ENCODE assay signal across 1 cellular context in genomic region chr16:67842509-67843342, GRCh38.
TF ChIP-seq lines count a peak whose summit lies in the region.

No MANE protein-coding gene starts in this region.

TF ChIP-seq in HEK293, 187 proteins besides CTCF, POLR2A, EP300 and RAD21 (continued from another document):
- TF ChIP-seq PATZ1 (tag by site-specific recombination; IDR thresholded peaks at IDR 0.05) (0 out of 2 replicates have a peak, but pooled peaks have one; percentile 12), SP2 (tag by site-specific recombination; IDR thresholded peaks at IDR 0.05) (no peak), SP7 (tag by site-specific recombination; IDR thresholded peaks at IDR 0.05) (no peak), ZNF10 (tag by site-specific recombination; IDR thresholded peaks at IDR 0.05) (0 out of 2 replicates have a peak, but pooled peaks have one; percentile 9), ZNF658 (tag by site-specific recombination; IDR thresholded peaks at IDR 0.05) (no peak), ZNF600 (tag by site-specific recombination; IDR thresholded peaks at IDR 0.05) (peak; percentile 53; the same call in 1 of the 2 replicates), ZSCAN5A (tag by site-specific recombination; IDR thresholded peaks at IDR 0.05) (0 out of 2 replicates have a peak, but pooled peaks have one; percentile 43), PRDM1 (tag by site-specific recombination; IDR thresholded peaks at IDR 0.05) (0 out of 2 replicates have a peak, but pooled peaks have one; percentile 41), ZNF645 (tag by site-specific recombination; IDR thresholded peaks at IDR 0.05) (no peak), ZNF501 (tag by site-specific recombination; IDR thresholded peaks at IDR 0.05) (0 out of 2 replicates have a peak, but pooled peaks have one; percentile 41), BCL6B (tag by site-specific recombination; IDR thresholded peaks at IDR 0.05) (0 out of 2 replicates have a peak, but pooled peaks have one; percentile 9), ZNF624 (tag by site-specific recombination; IDR thresholded peaks at IDR 0.05) (no peak), PRDM2 (tag by site-specific recombination; IDR thresholded peaks at IDR 0.05; ENCODE audit: borderline replicate concordance) (peak; percentile 81; the same call in 1 of the 2 replicates), ZNF280C (tag by site-specific recombination; IDR thresholded peaks at IDR 0.05) (no peak), SCRT1 (tag by site-specific recombination; IDR thresholded peaks at IDR 0.05; ENCODE audit: borderline replicate concordance) (peak; percentile 58; the same call in 1 of the 2 replicates), ZBTB44 (tag by site-specific recombination; IDR thresholded peaks at IDR 0.05) (peak; percentile 97), ZNF777 (tag by site-specific recombination; IDR thresholded peaks at IDR 0.05; ENCODE audit: borderline replicate concordance) (peak; percentile 74; the same call in 1 of the 2 replicates), YY1 (tag by site-specific recombination; IDR thresholded peaks at IDR 0.05) (peak; percentile 56), ZBTB8A (tag by site-specific recombination; IDR thresholded peaks at IDR 0.05) (peak; percentile 60; the same call in 1 of the 2 replicates), ZNF670 (tag by site-specific recombination; IDR thresholded peaks at IDR 0.05; ENCODE audit: low read depth) (no peak), ZBTB20 (tag by site-specific recombination; IDR thresholded peaks at IDR 0.05) (peak; percentile 69; the same call in 1 of the 2 replicates), ZNF2 (tag by site-specific recombination; IDR thresholded peaks at IDR 0.05) (peak; percentile 38; the same call in 1 of the 2 replicates), ZNF202 (tag by site-specific recombination; IDR thresholded peaks at IDR 0.05; ENCODE audit: borderline replicate concordance) (no peak), ZBTB26 (tag by site-specific recombination; optimal IDR thresholded peaks at IDR 0.05) (peak; percentile 85), KLF9 (tag by site-specific recombination; IDR thresholded peaks at IDR 0.05; ENCODE audit: low read depth) (0 out of 2 replicates have a peak, but pooled peaks have one; percentile 17), ZNF311 (tag by site-specific recombination; IDR thresholded peaks at IDR 0.05; ENCODE audit: borderline replicate concordance) (no peak)
